10 cellular contexts compared by ENCODE assay signal in genomic region chr9:37324691-37325490, GRCh38.
A peak's percentile ranks its signal among the peaks of the same experiment; 100 is the strongest.
DNase-seq lines count a peak whose midpoint lies in the region; ATAC-seq and TF ChIP-seq lines count a peak whose summit lies in the region.
"Had no signal": no experiment of that assay in that cellular context is flagged by ENCODE, and none has a peak within 500 bp of the region (broad histone marks: within the 10 kb centered on the region; RNA-seq: fewer than 3 reads in every experiment).

No MANE protein-coding gene starts in this region.

- H3K4me1 Mint-ChIP-seq in neural progenitor cell, result peaks cover 60% of the 10 kb centered on the region
- H3K4me1 Mint-ChIP-seq in activated naive CD4-positive, alpha-beta T cell treated with anti-CD3 and anti-CD28 coated beads for 36 hours (ENCODE audit: low read depth), result peaks cover 7% of the 10 kb centered on the region

- no peaks in the 10 kb centered on the region for H3K36me3 ChIP-seq in neural progenitor cell

- no peak for TF ChIP-seq CTCF in neural progenitor cell (IDR thresholded peaks at IDR 0.05)

- peak overlapping the region; percentile 32 for H3K27ac Mint-ChIP-seq in neural progenitor cell
- no peak overlapping the region for H3K27ac Mint-ChIP-seq in activated naive CD4-positive, alpha-beta T cell treated with anti-CD3 and anti-CD28 coated beads for 36 hours

- no peaks in the 10 kb centered on the region for H3K79me2 ChIP-seq in neural progenitor cell (ENCODE audit: low read depth)

- H3K36me3 Mint-ChIP-seq in neural progenitor cell, result peaks cover 10% of the 10 kb centered on the region
- peaks cover 4% of the 10 kb centered on the region for H3K36me3 Mint-ChIP-seq in activated naive CD4-positive, alpha-beta T cell treated with anti-CD3 and anti-CD28 coated beads for 36 hours (ENCODE audit: low read depth)

- no peak overlapping the region for H3K4me2 ChIP-seq in neural progenitor cell

- H3K27me3 ChIP-seq in neural progenitor cell, result no peaks in the 10 kb centered on the region

- peak; percentile 23 for ATAC-seq in HG03066 (IDR thresholded peaks at IDR 0.05; ENCODE audit: low read depth, unreplicated experiment)
- no peak for ATAC-seq in GM21423 (IDR thresholded peaks at IDR 0.05; ENCODE audit: unreplicated experiment)
- ATAC-seq: HCT116 had no signal

- H3K9ac ChIP-seq in neural progenitor cell, result no peak overlapping the region

- H3K4me3 Mint-ChIP-seq in neural progenitor cell, result peak overlapping the region; percentile 66
- no peak overlapping the region for H3K4me3 Mint-ChIP-seq in activated naive CD4-positive, alpha-beta T cell treated with anti-CD3 and anti-CD28 coated beads for 36 hours

- peaks cover 20% of the 10 kb centered on the region for H3F3A ChIP-seq in neural progenitor cell (ENCODE audit: low read depth)

- H2AFZ ChIP-seq in neural progenitor cell (replicated peaks), result no peak overlapping the region

- CTCF ChIA-PET in activated naive CD4-positive, alpha-beta T cell treated with anti-CD3 and anti-CD28 coated beads for 36 hours (lab: Charles Lee), result interaction anchor here (0.6 to 2.1 kb wide), 3 partner anchors 19 to 328 kb away, joined by 3 to 8 read pairs (median 3); no protein-coding TSS in a partner anchor

- H3K4me3 ChIP-seq in neural progenitor cell, result no peak overlapping the region

- no peaks in the 10 kb centered on the region for H3K4me1 ChIP-seq in neural progenitor cell

- no peaks in the 10 kb centered on the region for H3K9me3 ChIP-seq in neural progenitor cell (ENCODE audit: low read depth)

- no peaks in the 10 kb centered on the region for H3K27me3 Mint-ChIP-seq in neural progenitor cell (ENCODE audit: insufficient read depth, low read depth)
- H3K27me3 Mint-ChIP-seq in activated naive CD4-positive, alpha-beta T cell treated with anti-CD3 and anti-CD28 coated beads for 36 hours (ENCODE audit: low read depth), result no peaks in the 10 kb centered on the region

- DNase-seq in DMS 273 (lab: John Stamatoyannopoulos, UW; ENCODE audit: unreplicated experiment) (peak; percentile 29), DMS 273 treated with DMSO at 0.1 percent for 48 hours (lab: John Stamatoyannopoulos, UW) (no peak), NCI-H524 treated with DMSO at 0.1 percent for 48 hours (lab: John Stamatoyannopoulos, UW) (peak; percentile 79), neural progenitor cell (ENCODE audit: low spot score) (peak; percentile 51), AG20443 (ENCODE audit: low spot score) (no peak)
- no peak for DNase-seq in activated naive CD4-positive, alpha-beta T cell treated with anti-CD3 and anti-CD28 coated beads for 36 hours

- intact Hi-C loops in activated naive CD4-positive, alpha-beta T cell treated with anti-CD3 and anti-CD28 coated beads for 36 hours (cut with micrococcal nuclease), result loop anchor here (5.0 kb wide), 1 partner anchor 453 kb away; no protein-coding TSS in a partner anchor

- no peak overlapping the region for H3K27ac ChIP-seq in neural progenitor cell
- H3K27ac ChIP-seq: 22Rv1 had no signal

- peaks cover 6% of the 10 kb centered on the region for H3K9me3 Mint-ChIP-seq in neural progenitor cell
- H3K9me3 Mint-ChIP-seq in activated naive CD4-positive, alpha-beta T cell treated with anti-CD3 and anti-CD28 coated beads for 36 hours, result no peaks in the 10 kb centered on the region

- peaks cover 21% of the 10 kb centered on the region for H4K20me1 ChIP-seq in neural progenitor cell (ENCODE audit: low read depth)

Comparison
In these comparisons a context has a peak if more than half of its experiments do, and no peak if none do; other contexts are left out.
1. DNase-seq: peak in DMS 273 (single experiment), NCI-H524 treated with DMSO at 0.1 percent for 48 hours (single experiment) and neural progenitor cell (single experiment); none in DMS 273 treated with DMSO at 0.1 percent for 48 hours (single experiment), AG20443 (single experiment) and activated naive CD4-positive, alpha-beta T cell treated with anti-CD3 and anti-CD28 coated beads for 36 hours (single experiment).